Comparison of ENCODE assay signal across 16 cellular contexts in the genomic region with DNA sequence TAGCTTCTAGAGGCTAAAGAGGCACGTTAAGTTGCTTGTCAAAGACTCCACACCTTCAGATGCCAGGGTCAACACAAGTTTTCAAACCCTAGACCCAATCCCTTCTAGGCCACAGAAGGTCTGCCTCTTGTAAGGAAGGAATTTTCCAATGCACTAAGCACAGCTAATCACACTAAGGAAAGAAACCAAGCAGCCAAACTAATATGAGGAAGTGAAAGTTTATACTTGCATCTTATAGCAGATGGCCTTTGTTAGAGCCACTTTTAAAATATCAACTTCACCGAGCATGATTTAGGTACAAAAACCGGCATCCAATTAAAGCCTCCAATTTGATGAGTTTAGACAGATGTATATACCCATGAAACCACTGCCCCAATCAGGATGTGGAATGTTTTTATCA. TPM values are rescaled to one million over a fixed set of nuclear protein-coding genes. Genes with fewer than 3 reads are reported as not detected.
A peak's percentile ranks its signal among the peaks of the same experiment; 100 is the strongest.
DNase-seq lines count a peak whose midpoint lies in the region; ATAC-seq and TF ChIP-seq lines count a peak whose summit lies in the region.
"Had no signal": no experiment of that assay in that cellular context is flagged by ENCODE, and none has a peak within 500 bp of the region (broad histone marks: within the 10 kb centered on the region; RNA-seq: fewer than 3 reads in every experiment).

No MANE protein-coding gene starts in this region.

- H3K56ac ChIP-seq in IMR-90 (ENCODE audit: extremely low read depth, insufficient read depth, low read length): no peak overlapping the region
- no peak overlapping the region for H3K56ac ChIP-seq in mesendoderm (ENCODE audit: low read length)

- CTCF ChIA-PET in IMR-90 (lab: Yijun Ruan, JAX): interaction anchor here (2.4 kb wide), 1 partner anchor 129 kb away, joined by 8 read pairs; no protein-coding TSS in a partner anchor

- peaks cover 91% of the 10 kb centered on the region for H3K4me1 Mint-ChIP-seq in osteocyte (ENCODE audit: unreplicated experiment)

- no peaks in the 10 kb centered on the region for H3K9me3 Mint-ChIP-seq in osteocyte (ENCODE audit: unreplicated experiment)

- H3K4me3 Mint-ChIP-seq in osteocyte (ENCODE audit: unreplicated experiment): peak overlapping the region; percentile 47

- no peak for TF ChIP-seq RAD21 in IMR-90 (IDR thresholded peaks at IDR 0.05; ENCODE audit: low read length)

- dilution Hi-C loops in IMR-90 (cut with HindIII; ENCODE audit: low sequenced_read_pairs, unreplicated experiment): no loop called here

- H3K79me1 ChIP-seq in IMR-90 (ENCODE audit: low read depth in 1 of 2, low read length in 2 of 2) (peaks cover 15 to 23% of the 10 kb centered on the region in 2 experiments; a peak in 3 of 4 replicates), mesendoderm (ENCODE audit: low read length) (no peaks in the 10 kb centered on the region)

- H3K14ac ChIP-seq in IMR-90 (replicated peaks; ENCODE audit: low read depth, low read length): peak overlapping the region; percentile 85

- H2BK5ac ChIP-seq in IMR-90 (ENCODE audit: low read depth, low read length, poor library complexity, severe bottlenecking): no peak overlapping the region
- no peak overlapping the region for H2BK5ac ChIP-seq in mesendoderm (ENCODE audit: low read length)

- peak overlapping the region; percentile 66; the same call in 1 of the 2 replicates for H2BK20ac ChIP-seq in IMR-90 (ENCODE audit: low read depth, low read length)

- H3K27me3 ChIP-seq in IMR-90 (ENCODE audit: control insufficient read depth, insufficient read depth, low read length) (no peaks in the 10 kb centered on the region), tibial nerve (peaks cover 0 to 6% of the 10 kb centered on the region in 2 donors), mesendoderm (ENCODE audit: insufficient read depth, low read length, poor library complexity) (no peaks in the 10 kb centered on the region)
- H3K27me3 ChIP-seq: body of pancreas had no signal

- H4K5ac ChIP-seq in IMR-90 (ENCODE audit: low read depth, low read length): peak overlapping the region; percentile 94; the same call in 1 of the 2 replicates
- no peak overlapping the region for H4K5ac ChIP-seq in mesendoderm (ENCODE audit: low read length)

- H3K9ac ChIP-seq in IMR-90 (ENCODE audit: low read depth, low read length): peak overlapping the region; percentile 72; the same call in 1 of the 2 replicates
- no peak overlapping the region for H3K9ac ChIP-seq in mesendoderm (ENCODE audit: low read length)

- H2BK120ac ChIP-seq in IMR-90 (ENCODE audit: low read depth, low read length) (peak overlapping the region; percentile 67), mesendoderm (ENCODE audit: low read depth, low read length) (no peak overlapping the region)

- H3K9me3 ChIP-seq in IMR-90 (ENCODE audit: control insufficient read depth, insufficient read depth, low read length) (no peaks in the 10 kb centered on the region), tibial nerve (no peaks in the 10 kb centered on the region)
- H3K9me3 ChIP-seq: body of pancreas had no signal

- no peak overlapping the region for H2AK9ac ChIP-seq in IMR-90 (replicated peaks; ENCODE audit: low read depth, low read length, poor library complexity)

- H3K4ac ChIP-seq in IMR-90 (ENCODE audit: low read depth, low read length) (peak overlapping the region; percentile 77), mesendoderm (ENCODE audit: low read depth, low read length) (no peak overlapping the region)

- H2BK15ac ChIP-seq in IMR-90 (ENCODE audit: low read depth, low read length) (0 out of 3 replicates have a peak overlapping the region, but pooled peaks have one; percentile 65), mesendoderm (replicated peaks; ENCODE audit: low read depth) (no peak overlapping the region)

- H4K91ac ChIP-seq in IMR-90 (ENCODE audit: insufficient read depth, low read depth, low read length): peak overlapping the region; percentile 39; the same call in 1 of the 2 replicates

- H3K4me1 ChIP-seq in IMR-90 (ENCODE audit: control insufficient read depth, insufficient read depth, low read length) (peaks cover 8% of the 10 kb centered on the region; the same call in 1 of the 2 replicates), tibial nerve (peaks cover 0 to 6% (median 0%) of the 10 kb centered on the region in 4 donors), mesendoderm (ENCODE audit: control insufficient read depth, low read depth, low read length) (no peaks in the 10 kb centered on the region)
- H3K4me1 ChIP-seq: body of pancreas had no signal

- ATAC-seq in IMR-90 (ENCODE audit: low read depth) (peak; percentile 51), HG03135 (IDR thresholded peaks at IDR 0.05; ENCODE audit: unreplicated experiment) (no peak)
- ATAC-seq: body of pancreas; left lobe of liver; naive thymus-derived CD4-positive, alpha-beta T cell had no signal

- H3K18ac ChIP-seq in IMR-90 (ENCODE audit: low read depth, low read length) (peak overlapping the region; percentile 96), mesendoderm (ENCODE audit: low read length) (no peak overlapping the region)

- H3K4me2 ChIP-seq in IMR-90 (ENCODE audit: low read depth, low read length): peak overlapping the region; percentile 94
- H3K4me2 ChIP-seq in mesendoderm (ENCODE audit: low read length): no peak overlapping the region
- H3K4me2 ChIP-seq: PC-9 had no signal

- 0% methylated on average over 2 of the region's 3 CpGs; no CpG with 5 or more reads in 1 of the 2 experiments for WGBS in IMR-90 (ENCODE audit: extremely low coverage in 2 of 2, insufficient read length in 1 of 2), 2 experiments
- WGBS in tibial nerve, 2 donors: 56 to 61% methylated on average over 3 of the region's 3 CpGs
- WGBS in mesendoderm (ENCODE audit: extremely low coverage, insufficient coverage, low lambda C conversion rate): no CpG with 5 or more reads among the region's 3 CpGs

- H3K4me3 ChIP-seq in IMR-90 (ENCODE audit: insufficient read depth, low read depth, low read length): no peak overlapping the region
- H3K4me3 ChIP-seq in WI38 (ENCODE audit: low read depth, low read length): 0 out of 2 replicates have a peak overlapping the region, but pooled peaks have one; percentile 10
- H3K4me3 ChIP-seq in tibial nerve: no peak overlapping the region
- H3K4me3 ChIP-seq in mesendoderm (ENCODE audit: low read length): no peak overlapping the region
- H3K4me3 ChIP-seq: body of pancreas, PC-9 had no signal

- H3K36me3 Mint-ChIP-seq in osteocyte (ENCODE audit: unreplicated experiment): peaks cover 21% of the 10 kb centered on the region

- POLR2A ChIA-PET in IMR-90 (lab: Charles Lee; ENCODE audit: unreplicated experiment): no interaction called here

- H3K27ac ChIP-seq in IMR-90 (ENCODE audit: insufficient read depth, low read length) (peak overlapping the region; percentile 73; the same call in 1 of the 2 replicates), tibial nerve (no peak overlapping the region), mesendoderm (ENCODE audit: low read depth, low read length) (no peak overlapping the region)
- H3K27ac ChIP-seq: body of pancreas, PC-9, WERI-Rb-1 had no signal

- H2AK5ac ChIP-seq in IMR-90 (ENCODE audit: low read depth, low read length) (peak overlapping the region; percentile 23; the same call in 1 of the 2 replicates), mesendoderm (ENCODE audit: low read length) (no peak overlapping the region)

- H4K8ac ChIP-seq in IMR-90 (ENCODE audit: low read depth in 2 of 2, low read length in 2 of 2) (peak overlapping the region in 1 of 2 experiments; percentile 65; a peak in 2 of 4 replicates), mesendoderm (ENCODE audit: low read depth, low read length) (no peak overlapping the region)

- TF ChIP-seq CTCF in IMR-90 (conservative IDR thresholded peaks at IDR 0.05; ENCODE audit: low read depth, low read length) (no peak), WI38 (IDR thresholded peaks at IDR 0.05; ENCODE audit: low read depth, low read length) (no peak), osteocyte (IDR thresholded peaks at IDR 0.05) (no peak), tibial nerve (IDR thresholded peaks at IDR 0.05) (no peak)

- no TSS peak for BruUV-seq in IMR-90 (replicated peaks; lab: Mats Ljungman, UMichigan)

- TF ChIP-seq POLR2A in IMR-90 (IDR thresholded peaks at IDR 0.05; ENCODE audit: low read depth, low read length): no peak
- no peak for TF ChIP-seq POLR2A in tibial nerve (IDR thresholded peaks at IDR 0.05)

- DNase-seq in CD1c-positive myeloid dendritic cell (ENCODE audit: extremely low spot score) (peak; percentile 45), IMR-90 (no peak), osteocyte (ENCODE audit: extremely low spot score, unreplicated experiment) (no peak), NCI-H1930 (lab: John Stamatoyannopoulos, UW) (no peak), tibial nerve (ENCODE audit: low spot score in 2 of 2) (no peak), mesendoderm (no peak)
- DNase-seq: body of pancreas; naive thymus-derived CD4-positive, alpha-beta T cell; NCI-H1092; NCI-H226; PC-9; trophoblast cell; WERI-Rb-1 had no signal

- intact Hi-C loops in IMR-90 (cut with micrococcal nuclease): loop anchor here (10.0 kb wide), 1 partner anchor 538 kb away; no protein-coding TSS in a partner anchor

- H4K20me1 ChIP-seq in IMR-90 (ENCODE audit: insufficient read depth, low read length): peaks cover 3% of the 10 kb centered on the region; the same call in 1 of the 2 replicates

- in situ Hi-C loops in IMR-90 (cut with MboI; ENCODE audit: low sequenced_read_pairs): no loop called here

- H3K27me3 Mint-ChIP-seq in osteocyte (ENCODE audit: unreplicated experiment): no peaks in the 10 kb centered on the region
- H3K27me3 Mint-ChIP-seq: naive thymus-derived CD4-positive, alpha-beta T cell had no signal

- H3K9me1 ChIP-seq in IMR-90 (ENCODE audit: insufficient read depth, low read length): no peaks in the 10 kb centered on the region; the same call in 1 of the 2 replicates

- H3K36me3 ChIP-seq in IMR-90 (ENCODE audit: control insufficient read depth, insufficient read depth, low read length) (no peaks in the 10 kb centered on the region), tibial nerve (no peaks in the 10 kb centered on the region), mesendoderm (ENCODE audit: control insufficient read depth, insufficient read depth, low read length) (no peaks in the 10 kb centered on the region)
- H3K36me3 ChIP-seq: WERI-Rb-1 had no signal

- TF ChIP-seq EP300 in tibial nerve (IDR thresholded peaks at IDR 0.05): no peak

- H3K23ac ChIP-seq in IMR-90 (ENCODE audit: low read depth, low read length) (peak overlapping the region; percentile 95), mesendoderm (ENCODE audit: low read length) (no peak overlapping the region)

- peak overlapping the region; percentile 67 for H2AFZ ChIP-seq in IMR-90 (replicated peaks; ENCODE audit: low read length, poor library complexity)
- H2AFZ ChIP-seq: PC-9 had no signal

- H3K27ac Mint-ChIP-seq in osteocyte (ENCODE audit: unreplicated experiment): peak overlapping the region; percentile 87

- no peaks in the 10 kb centered on the region for H3K79me2 ChIP-seq in mesendoderm (ENCODE audit: control insufficient read depth, insufficient read depth, low read length)

RNA-seq across cellular contexts. Expression of a gene that starts 9.9 kb away (rescaled TPM):
- 41.9 and 69.4 TPM in 2 replicates for total RNA-seq in IMR-90 (2012; rRNA removed)
- 57.3 and 72.9 TPM in 2 replicates for polyA plus RNA-seq in IMR-90 (2012; rRNA removed)
- 41.0 and 73.7 TPM in 2 replicates for polyA plus RNA-seq in IMR-90 (2012; cell fraction: cytosol; rRNA removed)
- polyA plus RNA-seq in IMR-90 (2012; cell fraction: nucleus; rRNA removed; ENCODE audit: low replicate concordance): 70.5 and 140 TPM in 2 replicates
- total RNA-seq in osteocyte: 1,613 and 1,725 TPM in 2 replicates
- total RNA-seq in tibial nerve: 100 to 1,000 TPM; 246 to 749 (median 333) TPM
- 17.6 TPM for polyA plus RNA-seq in mesendoderm (2013, experiment 1 of 2)
- polyA plus RNA-seq in mesendoderm (2013, experiment 2 of 2): 18.1 TPM
